Comparison of ENCODE assay signal across 1 cellular context in the genomic region with DNA sequence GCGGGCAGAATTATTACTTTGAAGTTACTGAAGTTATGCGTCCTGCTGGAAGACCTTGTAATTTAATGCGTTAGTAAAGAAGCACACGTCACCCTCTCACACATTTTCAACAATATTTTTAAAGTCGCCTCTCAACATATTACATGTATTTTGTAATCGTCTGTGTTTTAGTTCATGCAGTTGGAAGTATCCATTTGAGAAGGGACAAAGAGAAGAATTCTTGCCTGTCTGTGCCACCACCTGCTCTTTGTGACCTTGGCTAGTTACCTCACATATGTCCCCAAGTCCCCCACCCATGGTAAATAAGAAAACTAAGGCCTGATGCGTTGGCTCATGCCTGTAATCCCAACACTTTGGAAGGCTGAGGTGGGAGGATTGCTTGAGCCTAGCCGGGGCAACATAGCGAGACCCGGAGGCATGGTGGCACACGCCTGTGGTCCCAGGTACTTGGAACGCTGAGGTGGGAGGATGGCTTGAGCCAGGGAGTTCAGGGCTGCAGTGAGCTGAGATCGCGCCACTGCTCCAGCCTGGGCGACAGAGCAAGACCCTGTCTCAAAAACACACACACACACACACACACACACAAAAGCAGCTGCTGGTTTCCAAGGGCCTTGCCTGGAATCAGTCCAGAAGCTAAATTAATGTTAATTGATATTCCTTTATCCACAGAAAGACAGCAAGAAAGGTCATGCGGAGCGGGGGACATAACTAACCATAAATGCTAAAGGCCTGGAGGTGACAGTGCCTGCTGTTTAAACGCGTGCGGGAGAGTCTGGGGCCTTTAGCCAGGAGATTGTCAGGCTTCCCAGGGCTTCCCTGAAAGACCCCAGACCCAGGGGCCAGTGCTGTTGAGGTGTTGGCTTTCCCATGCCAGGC.
TF ChIP-seq lines count a peak whose summit lies in the region.

No MANE protein-coding gene starts in this region.

TF ChIP-seq in HepG2, 621 proteins besides CTCF, POLR2A, EP300 and RAD21 (continues in another document):
- TF ChIP-seq ESRRA (CRISPR knock-in tag; IDR thresholded peaks at IDR 0.05; ENCODE audit: low read depth) (no peak), ZNF121 (CRISPR knock-in tag; IDR thresholded peaks at IDR 0.05) (peak; percentile 100), NFKB2 (CRISPR knock-in tag; IDR thresholded peaks at IDR 0.05; ENCODE audit: borderline replicate concordance) (no peak), ZMYM3 (CRISPR knock-in tag; IDR thresholded peaks at IDR 0.05) (peak; percentile 62), TAF1 (CRISPR knock-in tag; IDR thresholded peaks at IDR 0.05) (no peak), HDAC1 (CRISPR knock-in tag; IDR thresholded peaks at IDR 0.05) (peak; percentile 33), SP140L (CRISPR knock-in tag; IDR thresholded peaks at IDR 0.05; ENCODE audit: borderline replicate concordance) (no peak), KDM6A (CRISPR knock-in tag; IDR thresholded peaks at IDR 0.05; ENCODE audit: low read depth) (no peak), NR1H2 (CRISPR knock-in tag; IDR thresholded peaks at IDR 0.05; ENCODE audit: borderline replicate concordance, low read depth) (no peak), SKI (IDR thresholded peaks at IDR 0.05; ENCODE audit: partially characterized antibody) (no peak), ZNF543 (CRISPR knock-in tag; IDR thresholded peaks at IDR 0.05) (no peak), XRCC5 (optimal IDR thresholded peaks at IDR 0.05; ENCODE audit: low read length) (no peak), HHEX (CRISPR knock-in tag; IDR thresholded peaks at IDR 0.05) (no peak), NFYC (CRISPR knock-in tag; IDR thresholded peaks at IDR 0.05) (no peak), DMAP1 (CRISPR knock-in tag; IDR thresholded peaks at IDR 0.05) (peak; percentile 30; the same call in 1 of the 2 replicates), SOX13 (IDR thresholded peaks at IDR 0.05) (no peak), SOX13 (CRISPR knock-in tag; conservative IDR thresholded peaks at IDR 0.05 in 1 of 2, IDR thresholded peaks at IDR 0.05 in 1 of 2) (0 out of 4 replicates have a peak, but pooled peaks of 1 of the 2 experiments have one; percentile 12), NFIB (CRISPR knock-in tag; IDR thresholded peaks at IDR 0.05; ENCODE audit: borderline replicate concordance) (no peak), ZNF816 (CRISPR knock-in tag; IDR thresholded peaks at IDR 0.05; ENCODE audit: borderline replicate concordance) (0 out of 2 replicates have a peak, but pooled peaks have one; percentile 33), KDM5A (IDR thresholded peaks at IDR 0.05; ENCODE audit: borderline replicate concordance, low read length) (no peak), PLRG1 (conservative IDR thresholded peaks at IDR 0.05) (no peak), CENPT (CRISPR knock-in tag; IDR thresholded peaks at IDR 0.05; ENCODE audit: low read depth) (no peak), ARNT (IDR thresholded peaks at IDR 0.05) (no peak), ZC3H4 (CRISPR knock-in tag; IDR thresholded peaks at IDR 0.05; ENCODE audit: borderline replicate concordance) (peak; percentile 88; the same call in 1 of the 2 replicates)
- TF ChIP-seq, protein P1, sequence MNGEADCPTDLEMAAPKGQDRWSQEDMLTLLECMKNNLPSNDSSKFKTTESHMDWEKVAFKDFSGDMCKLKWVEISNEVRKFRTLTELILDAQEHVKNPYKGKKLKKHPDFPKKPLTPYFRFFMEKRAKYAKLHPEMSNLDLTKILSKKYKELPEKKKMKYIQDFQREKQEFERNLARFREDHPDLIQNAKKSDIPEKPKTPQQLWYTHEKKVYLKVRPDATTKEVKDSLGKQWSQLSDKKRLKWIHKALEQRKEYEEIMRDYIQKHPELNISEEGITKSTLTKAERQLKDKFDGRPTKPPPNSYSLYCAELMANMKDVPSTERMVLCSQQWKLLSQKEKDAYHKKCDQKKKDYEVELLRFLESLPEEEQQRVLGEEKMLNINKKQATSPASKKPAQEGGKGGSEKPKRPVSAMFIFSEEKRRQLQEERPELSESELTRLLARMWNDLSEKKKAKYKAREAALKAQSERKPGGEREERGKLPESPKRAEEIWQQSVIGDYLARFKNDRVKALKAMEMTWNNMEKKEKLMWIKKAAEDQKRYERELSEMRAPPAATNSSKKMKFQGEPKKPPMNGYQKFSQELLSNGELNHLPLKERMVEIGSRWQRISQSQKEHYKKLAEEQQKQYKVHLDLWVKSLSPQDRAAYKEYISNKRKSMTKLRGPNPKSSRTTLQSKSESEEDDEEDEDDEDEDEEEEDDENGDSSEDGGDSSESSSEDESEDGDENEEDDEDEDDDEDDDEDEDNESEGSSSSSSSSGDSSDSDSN (CRISPR knock-in tag; IDR thresholded peaks at IDR 0.05) = peak; percentile 14; the same call in 1 of the 2 replicates
- TF ChIP-seq, protein P2, sequence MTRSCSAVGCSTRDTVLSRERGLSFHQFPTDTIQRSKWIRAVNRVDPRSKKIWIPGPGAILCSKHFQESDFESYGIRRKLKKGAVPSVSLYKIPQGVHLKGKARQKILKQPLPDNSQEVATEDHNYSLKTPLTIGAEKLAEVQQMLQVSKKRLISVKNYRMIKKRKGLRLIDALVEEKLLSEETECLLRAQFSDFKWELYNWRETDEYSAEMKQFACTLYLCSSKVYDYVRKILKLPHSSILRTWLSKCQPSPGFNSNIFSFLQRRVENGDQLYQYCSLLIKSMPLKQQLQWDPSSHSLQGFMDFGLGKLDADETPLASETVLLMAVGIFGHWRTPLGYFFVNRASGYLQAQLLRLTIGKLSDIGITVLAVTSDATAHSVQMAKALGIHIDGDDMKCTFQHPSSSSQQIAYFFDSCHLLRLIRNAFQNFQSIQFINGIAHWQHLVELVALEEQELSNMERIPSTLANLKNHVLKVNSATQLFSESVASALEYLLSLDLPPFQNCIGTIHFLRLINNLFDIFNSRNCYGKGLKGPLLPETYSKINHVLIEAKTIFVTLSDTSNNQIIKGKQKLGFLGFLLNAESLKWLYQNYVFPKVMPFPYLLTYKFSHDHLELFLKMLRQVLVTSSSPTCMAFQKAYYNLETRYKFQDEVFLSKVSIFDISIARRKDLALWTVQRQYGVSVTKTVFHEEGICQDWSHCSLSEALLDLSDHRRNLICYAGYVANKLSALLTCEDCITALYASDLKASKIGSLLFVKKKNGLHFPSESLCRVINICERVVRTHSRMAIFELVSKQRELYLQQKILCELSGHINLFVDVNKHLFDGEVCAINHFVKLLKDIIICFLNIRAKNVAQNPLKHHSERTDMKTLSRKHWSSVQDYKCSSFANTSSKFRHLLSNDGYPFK (CRISPR knock-in tag; IDR thresholded peaks at IDR 0.05; ENCODE audit: borderline replicate concordance) = no peak
- TF ChIP-seq, protein P3, sequence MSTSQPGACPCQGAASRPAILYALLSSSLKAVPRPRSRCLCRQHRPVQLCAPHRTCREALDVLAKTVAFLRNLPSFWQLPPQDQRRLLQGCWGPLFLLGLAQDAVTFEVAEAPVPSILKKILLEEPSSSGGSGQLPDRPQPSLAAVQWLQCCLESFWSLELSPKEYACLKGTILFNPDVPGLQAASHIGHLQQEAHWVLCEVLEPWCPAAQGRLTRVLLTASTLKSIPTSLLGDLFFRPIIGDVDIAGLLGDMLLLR (CRISPR knock-in tag; IDR thresholded peaks at IDR 0.05) = no peak
- TF ChIP-seq, protein P4, sequence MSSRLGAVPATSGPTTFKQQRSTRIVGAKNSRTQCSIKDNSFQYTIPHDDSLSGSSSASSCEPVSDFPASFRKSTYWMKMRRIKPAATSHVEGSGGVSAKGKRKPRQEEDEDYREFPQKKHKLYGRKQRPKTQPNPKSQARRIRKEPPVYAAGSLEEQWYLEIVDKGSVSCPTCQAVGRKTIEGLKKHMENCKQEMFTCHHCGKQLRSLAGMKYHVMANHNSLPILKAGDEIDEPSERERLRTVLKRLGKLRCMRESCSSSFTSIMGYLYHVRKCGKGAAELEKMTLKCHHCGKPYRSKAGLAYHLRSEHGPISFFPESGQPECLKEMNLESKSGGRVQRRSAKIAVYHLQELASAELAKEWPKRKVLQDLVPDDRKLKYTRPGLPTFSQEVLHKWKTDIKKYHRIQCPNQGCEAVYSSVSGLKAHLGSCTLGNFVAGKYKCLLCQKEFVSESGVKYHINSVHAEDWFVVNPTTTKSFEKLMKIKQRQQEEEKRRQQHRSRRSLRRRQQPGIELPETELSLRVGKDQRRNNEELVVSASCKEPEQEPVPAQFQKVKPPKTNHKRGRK (CRISPR knock-in tag; IDR thresholded peaks at IDR 0.05) = no peak
- TF ChIP-seq, protein P5, sequence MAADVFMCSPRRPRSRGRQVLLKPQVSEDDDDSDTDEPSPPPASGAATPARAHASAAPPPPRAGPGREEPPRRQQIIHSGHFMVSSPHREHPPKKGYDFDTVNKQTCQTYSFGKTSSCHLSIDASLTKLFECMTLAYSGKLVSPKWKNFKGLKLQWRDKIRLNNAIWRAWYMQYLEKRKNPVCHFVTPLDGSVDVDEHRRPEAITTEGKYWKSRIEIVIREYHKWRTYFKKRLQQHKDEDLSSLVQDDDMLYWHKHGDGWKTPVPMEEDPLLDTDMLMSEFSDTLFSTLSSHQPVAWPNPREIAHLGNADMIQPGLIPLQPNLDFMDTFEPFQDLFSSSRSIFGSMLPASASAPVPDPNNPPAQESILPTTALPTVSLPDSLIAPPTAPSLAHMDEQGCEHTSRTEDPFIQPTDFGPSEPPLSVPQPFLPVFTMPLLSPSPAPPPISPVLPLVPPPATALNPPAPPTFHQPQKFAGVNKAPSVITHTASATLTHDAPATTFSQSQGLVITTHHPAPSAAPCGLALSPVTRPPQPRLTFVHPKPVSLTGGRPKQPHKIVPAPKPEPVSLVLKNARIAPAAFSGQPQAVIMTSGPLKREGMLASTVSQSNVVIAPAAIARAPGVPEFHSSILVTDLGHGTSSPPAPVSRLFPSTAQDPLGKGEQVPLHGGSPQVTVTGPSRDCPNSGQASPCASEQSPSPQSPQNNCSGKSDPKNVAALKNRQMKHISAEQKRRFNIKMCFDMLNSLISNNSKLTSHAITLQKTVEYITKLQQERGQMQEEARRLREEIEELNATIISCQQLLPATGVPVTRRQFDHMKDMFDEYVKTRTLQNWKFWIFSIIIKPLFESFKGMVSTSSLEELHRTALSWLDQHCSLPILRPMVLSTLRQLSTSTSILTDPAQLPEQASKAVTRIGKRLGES (CRISPR knock-in tag; IDR thresholded peaks at IDR 0.05; ENCODE audit: borderline replicate concordance) = no peak
- TF ChIP-seq, protein P6, sequence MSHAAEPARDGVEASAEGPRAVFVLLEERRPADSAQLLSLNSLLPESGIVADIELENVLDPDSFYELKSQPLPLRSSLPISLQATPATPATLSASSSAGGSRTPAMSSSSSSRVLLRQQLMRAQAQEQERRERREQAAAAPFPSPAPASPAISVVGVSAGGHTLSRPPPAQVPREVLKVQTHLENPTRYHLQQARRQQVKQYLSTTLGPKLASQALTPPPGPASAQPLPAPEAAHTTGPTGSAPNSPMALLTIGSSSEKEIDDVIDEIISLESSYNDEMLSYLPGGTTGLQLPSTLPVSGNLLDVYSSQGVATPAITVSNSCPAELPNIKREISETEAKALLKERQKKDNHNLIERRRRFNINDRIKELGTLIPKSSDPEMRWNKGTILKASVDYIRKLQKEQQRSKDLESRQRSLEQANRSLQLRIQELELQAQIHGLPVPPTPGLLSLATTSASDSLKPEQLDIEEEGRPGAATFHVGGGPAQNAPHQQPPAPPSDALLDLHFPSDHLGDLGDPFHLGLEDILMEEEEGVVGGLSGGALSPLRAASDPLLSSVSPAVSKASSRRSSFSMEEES (CRISPR knock-in tag; IDR thresholded peaks at IDR 0.05) = no peak
- TF ChIP-seq, protein P7, sequence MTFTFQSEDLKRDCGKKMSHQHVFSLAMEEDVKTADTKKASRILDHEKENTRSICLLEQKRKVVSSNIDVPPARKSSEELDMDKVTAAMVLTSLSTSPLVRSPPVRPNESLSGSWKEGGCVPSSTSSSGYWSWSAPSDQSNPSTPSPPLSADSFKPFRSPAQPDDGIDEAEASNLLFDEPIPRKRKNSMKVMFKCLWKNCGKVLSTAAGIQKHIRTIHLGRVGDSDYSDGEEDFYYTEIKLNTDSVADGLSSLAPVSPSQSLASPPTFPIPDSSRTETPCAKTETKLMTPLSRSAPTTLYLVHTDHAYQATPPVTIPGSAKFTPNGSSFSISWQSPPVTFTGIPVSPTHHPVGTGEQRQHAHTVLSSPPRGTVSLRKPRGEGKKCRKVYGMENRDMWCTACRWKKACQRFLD (CRISPR knock-in tag; IDR thresholded peaks at IDR 0.05; ENCODE audit: borderline replicate concordance) = no peak
- TF ChIP-seq, protein P8, sequence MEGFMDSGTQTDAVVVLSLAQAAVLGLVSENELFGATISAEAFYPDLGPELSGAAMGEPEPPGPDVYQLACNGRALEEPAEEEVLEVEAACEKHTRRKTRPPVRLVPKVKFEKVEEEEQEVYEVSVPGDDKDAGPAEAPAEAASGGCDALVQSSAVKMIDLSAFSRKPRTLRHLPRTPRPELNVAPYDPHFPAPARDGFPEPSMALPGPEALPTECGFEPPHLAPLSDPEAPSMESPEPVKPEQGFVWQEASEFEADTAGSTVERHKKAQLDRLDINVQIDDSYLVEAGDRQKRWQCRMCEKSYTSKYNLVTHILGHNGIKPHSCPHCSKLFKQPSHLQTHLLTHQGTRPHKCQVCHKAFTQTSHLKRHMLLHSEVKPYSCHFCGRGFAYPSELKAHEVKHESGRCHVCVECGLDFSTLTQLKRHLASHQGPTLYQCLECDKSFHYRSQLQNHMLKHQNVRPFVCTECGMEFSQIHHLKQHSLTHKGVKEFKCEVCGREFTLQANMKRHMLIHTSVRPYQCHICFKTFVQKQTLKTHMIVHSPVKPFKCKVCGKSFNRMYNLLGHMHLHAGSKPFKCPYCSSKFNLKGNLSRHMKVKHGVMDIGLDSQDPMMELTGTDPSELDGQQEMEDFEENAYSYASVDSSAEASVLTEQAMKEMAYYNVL (CRISPR knock-in tag; IDR thresholded peaks at IDR 0.05; ENCODE audit: borderline replicate concordance) = no peak
- TF ChIP-seq, protein P9, sequence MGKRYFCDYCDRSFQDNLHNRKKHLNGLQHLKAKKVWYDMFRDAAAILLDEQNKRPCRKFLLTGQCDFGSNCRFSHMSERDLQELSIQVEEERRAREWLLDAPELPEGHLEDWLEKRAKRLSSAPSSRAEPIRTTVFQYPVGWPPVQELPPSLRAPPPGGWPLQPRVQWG (CRISPR knock-in tag; IDR thresholded peaks at IDR 0.05; ENCODE audit: borderline replicate concordance, low read depth) = no peak
- TF ChIP-seq, protein P10, sequence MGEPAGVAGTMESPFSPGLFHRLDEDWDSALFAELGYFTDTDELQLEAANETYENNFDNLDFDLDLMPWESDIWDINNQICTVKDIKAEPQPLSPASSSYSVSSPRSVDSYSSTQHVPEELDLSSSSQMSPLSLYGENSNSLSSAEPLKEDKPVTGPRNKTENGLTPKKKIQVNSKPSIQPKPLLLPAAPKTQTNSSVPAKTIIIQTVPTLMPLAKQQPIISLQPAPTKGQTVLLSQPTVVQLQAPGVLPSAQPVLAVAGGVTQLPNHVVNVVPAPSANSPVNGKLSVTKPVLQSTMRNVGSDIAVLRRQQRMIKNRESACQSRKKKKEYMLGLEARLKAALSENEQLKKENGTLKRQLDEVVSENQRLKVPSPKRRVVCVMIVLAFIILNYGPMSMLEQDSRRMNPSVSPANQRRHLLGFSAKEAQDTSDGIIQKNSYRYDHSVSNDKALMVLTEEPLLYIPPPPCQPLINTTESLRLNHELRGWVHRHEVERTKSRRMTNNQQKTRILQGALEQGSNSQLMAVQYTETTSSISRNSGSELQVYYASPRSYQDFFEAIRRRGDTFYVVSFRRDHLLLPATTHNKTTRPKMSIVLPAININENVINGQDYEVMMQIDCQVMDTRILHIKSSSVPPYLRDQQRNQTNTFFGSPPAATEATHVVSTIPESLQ (CRISPR knock-in tag; conservative IDR thresholded peaks at IDR 0.05) = no peak
- TF ChIP-seq, protein P11, sequence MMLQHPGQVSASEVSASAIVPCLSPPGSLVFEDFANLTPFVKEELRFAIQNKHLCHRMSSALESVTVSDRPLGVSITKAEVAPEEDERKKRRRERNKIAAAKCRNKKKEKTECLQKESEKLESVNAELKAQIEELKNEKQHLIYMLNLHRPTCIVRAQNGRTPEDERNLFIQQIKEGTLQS (CRISPR knock-in tag; IDR thresholded peaks at IDR 0.05) = no peak
- TF ChIP-seq, protein P12, sequence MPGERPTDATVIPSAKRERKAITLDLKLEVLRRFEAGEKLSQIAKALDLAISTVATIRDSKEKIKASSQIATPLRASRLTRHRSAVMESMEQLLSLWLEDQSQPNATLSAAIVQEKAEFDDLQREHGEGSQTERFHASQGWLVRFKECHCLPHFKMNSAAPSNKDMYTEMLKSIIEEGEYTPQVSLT (CRISPR knock-in tag; IDR thresholded peaks at IDR 0.05; ENCODE audit: borderline replicate concordance, low read depth) = no peak
